ENCODE assay signal across 12 cellular contexts in the genomic region with DNA sequence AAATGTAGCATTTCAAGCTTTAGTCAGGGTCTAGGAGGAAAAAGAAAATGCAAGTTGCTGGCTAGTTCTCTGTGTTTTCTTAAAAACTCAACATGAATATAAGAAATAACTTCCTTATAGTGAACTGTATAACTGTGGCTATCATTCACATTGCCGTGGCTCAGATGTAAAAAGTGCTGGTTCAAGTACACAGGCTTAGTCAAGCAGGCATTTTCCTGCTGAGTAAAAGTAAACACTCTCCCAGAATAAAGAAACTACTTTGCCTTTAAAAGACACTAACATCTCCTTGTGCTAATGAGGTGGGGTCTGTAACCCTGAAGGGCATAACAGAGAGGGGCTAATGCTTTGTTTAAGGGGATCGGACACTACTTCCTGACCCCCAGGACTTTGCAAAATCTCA. TPM values are rescaled to one million over a fixed set of nuclear protein-coding genes. Genes with fewer than 3 reads are reported as not detected.
DNase-seq lines count a peak whose midpoint lies in the region; ATAC-seq, FAIRE-seq and TF ChIP-seq lines count a peak whose summit lies in the region.
"Had no signal": no experiment of that assay in that cellular context is flagged by ENCODE, and none has a peak within 500 bp of the region (broad histone marks: within the 10 kb centered on the region; RNA-seq: fewer than 3 reads in every experiment).

No MANE protein-coding gene starts in this region.

- peaks cover 68% of the 10 kb centered on the region for H3K79me2 ChIP-seq in Karpas-422 (ENCODE audit: low read length)

- TF ChIP-seq CTCF in CD4-positive, alpha-beta T cell (IDR thresholded peaks at IDR 0.05): no peak
- TF ChIP-seq CTCF in bronchial epithelial cell (IDR thresholded peaks at IDR 0.05; ENCODE audit: insufficient read depth, low read length, severe bottlenecking) (no peak), natural killer cell (IDR thresholded peaks at IDR 0.05) (no peak)

- CTCF ChIA-PET in CD4-positive, alpha-beta T cell (lab: Charles Lee): interaction anchor here (0.8 kb wide), 1 partner anchor 20 kb away, joined by 3 read pairs; no protein-coding TSS in a partner anchor

- H3K9me3 Mint-ChIP-seq in CD4-positive, alpha-beta T cell: no peaks in the 10 kb centered on the region
- no peaks in the 10 kb centered on the region for H3K9me3 Mint-ChIP-seq in natural killer cell

- H3K36me3 Mint-ChIP-seq in CD4-positive, alpha-beta T cell (ENCODE audit: low read depth): peaks cover 90% of the 10 kb centered on the region
- H3K36me3 Mint-ChIP-seq in natural killer cell: peaks cover 28% of the 10 kb centered on the region

- H3K4me3 ChIP-seq in Karpas-422 (ENCODE audit: low read length) (no peak overlapping the region), bronchial epithelial cell (ENCODE audit: low read depth, low read length) (peak overlapping the region; percentile 25)

- H3K4me1 Mint-ChIP-seq in CD4-positive, alpha-beta T cell (ENCODE audit: low read depth): peaks cover 77% of the 10 kb centered on the region
- H3K4me1 Mint-ChIP-seq in natural killer cell: peaks cover 64 to 70% of the 10 kb centered on the region in 2 donors

- H3K27ac ChIP-seq in CD4-positive, alpha-beta T cell (ENCODE audit: low read depth, low read length): no peak overlapping the region
- no peak overlapping the region for H3K27ac ChIP-seq in Karpas-422 (ENCODE audit: low read length)

- no peak overlapping the region for H2AFZ ChIP-seq in Karpas-422 (ENCODE audit: low read length)

- H3K4me1 ChIP-seq in Karpas-422 (ENCODE audit: low read length): peaks cover 45% of the 10 kb centered on the region

- no peaks in the 10 kb centered on the region for H3K9me3 ChIP-seq in CD4-positive, alpha-beta T cell (ENCODE audit: control insufficient read depth, low read length)
- no peaks in the 10 kb centered on the region for H3K9me3 ChIP-seq in Karpas-422 (ENCODE audit: low read length)

- H3K9me2 ChIP-seq in Karpas-422 (replicated peaks; ENCODE audit: insufficient read depth, low read length): no peaks in the 10 kb centered on the region

- intact Hi-C loops in CD4-positive, alpha-beta T cell (cut with DNase I, micrococcal nuclease): no loop called here
- intact Hi-C loops in natural killer cell (cut with micrococcal nuclease): no loop called here

- no peak for ATAC-seq in CD4-positive, alpha-beta T cell (ENCODE audit: poor library complexity)
- ATAC-seq in natural killer cell (no peak), HG03521 (IDR thresholded peaks at IDR 0.05; ENCODE audit: unreplicated experiment) (no peak), HG03097 (IDR thresholded peaks at IDR 0.05; ENCODE audit: low FRiP score, unreplicated experiment) (no peak), HG03175 (IDR thresholded peaks at IDR 0.05; ENCODE audit: unreplicated experiment) (no peak)

- DNase-seq in CD4-positive, alpha-beta T cell: no peak
- DNase-seq in Karpas-422: no peak
- DNase-seq in bronchial epithelial cell (ENCODE audit: low read depth): peak; percentile 50
- DNase-seq in natural killer cell: no peak
- no peak for DNase-seq in NCI-H2196 (lab: John Stamatoyannopoulos, UW; ENCODE audit: unreplicated experiment)
- DNase-seq: NCI-H146; stimulated activated CD4-positive, alpha-beta T cell treated with anti-CD3 and anti-CD28 coated beads, Interleukin-15, amount 100 ng/mL, for 24 hours; trophoblast cell had no signal

- H3K36me3 ChIP-seq in Karpas-422 (ENCODE audit: insufficient read depth, low read length): peaks cover 72% of the 10 kb centered on the region
- H3K36me3 ChIP-seq in bronchial epithelial cell (ENCODE audit: control insufficient read depth, insufficient read depth, low read length): peaks cover 12% of the 10 kb centered on the region

- H3K4me2 ChIP-seq in Karpas-422 (ENCODE audit: low read depth, low read length, poor library complexity, severe bottlenecking): peak overlapping the region; percentile 35

- peak overlapping the region; percentile 7 for H3K4me3 Mint-ChIP-seq in CD4-positive, alpha-beta T cell
- H3K4me3 Mint-ChIP-seq in natural killer cell: peak overlapping the region; percentile 40

- 0 out of 2 replicates have a peak overlapping the region, but pooled peaks have one; percentile 22 for H3K9ac ChIP-seq in Karpas-422 (ENCODE audit: low read length)

- H3K27ac Mint-ChIP-seq in CD4-positive, alpha-beta T cell: peak overlapping the region; percentile 87
- H3K27ac Mint-ChIP-seq in natural killer cell: peak overlapping the region in 1 of 2 donors; percentile 21

- H4K20me1 ChIP-seq in Karpas-422 (ENCODE audit: insufficient read depth, low read depth, low read length): peaks cover 19% of the 10 kb centered on the region; the same call in 1 of the 2 replicates

- H3K27me3 Mint-ChIP-seq in CD4-positive, alpha-beta T cell: no peaks in the 10 kb centered on the region
- no peaks in the 10 kb centered on the region for H3K27me3 Mint-ChIP-seq in natural killer cell (ENCODE audit: low read depth in 2 of 2)

- H3K27me3 ChIP-seq in CD4-positive, alpha-beta T cell (ENCODE audit: control insufficient read depth, insufficient read depth, low read length): no peaks in the 10 kb centered on the region
- H3K27me3 ChIP-seq in Karpas-422 (ENCODE audit: low read length) (no peaks in the 10 kb centered on the region), bronchial epithelial cell (ENCODE audit: control insufficient read depth, insufficient read depth, low read length) (no peaks in the 10 kb centered on the region)

- FAIRE-seq in bronchial epithelial cell (lab: Jason Lieb, UNC): no peak

- POLR2A ChIA-PET in CD4-positive, alpha-beta T cell (lab: Charles Lee): interaction anchor here (0.7 to 0.8 kb wide), 3 partner anchors 12 to 139 kb away, joined by 3 to 4 read pairs (median 3); no protein-coding TSS in a partner anchor

RNA-seq across cellular contexts. Expression of a gene that starts 3.3 kb away (rescaled TPM):
- total RNA-seq in CD4-positive, alpha-beta T cell: 10 to 100 TPM; 51.1 to 53.1 TPM
- total RNA-seq in Karpas-422 (2014; rRNA removed; shearing (Covaris generic); ENCODE audit: low replicate concordance): 47.0 and 78.9 TPM in 2 replicates
- total RNA-seq in bronchial epithelial cell (17.1 and 25.3 TPM in 2 replicates), natural killer cell (10 to 100 TPM; 45.9 to 58.0 (median 50.8) TPM)

RNA-seq across cellular contexts. Expression of a gene that starts 9.6 kb away (rescaled TPM):
- under 1 TPM; 0.11 to 0.17 TPM for total RNA-seq in CD4-positive, alpha-beta T cell
- not detected in 2 replicates for total RNA-seq in Karpas-422 (2014; rRNA removed; shearing (Covaris generic); ENCODE audit: low replicate concordance)
- not detected in 2 replicates for total RNA-seq in bronchial epithelial cell
- total RNA-seq in natural killer cell: 10 to 100 TPM in 2 of 3 donors, 1 to 10 TPM in 1; 4.3 to 46.9 (median 18.8) TPM
- total RNA-seq: T-helper 2 cell treated with Interferon-gamma antibody and Interleukin-4, amounts not matched to agents 100 ng/mL and 5 ng/mL, for 36 hours had no signal

RNA-seq across cellular contexts. Expression of a gene that starts 13.8 kb away (rescaled TPM):
- total RNA-seq in CD4-positive, alpha-beta T cell: 10 to 100 TPM; 55.8 to 59.1 TPM
- 104 and 271 TPM in 2 replicates for total RNA-seq in Karpas-422 (2014; rRNA removed; shearing (Covaris generic); ENCODE audit: low replicate concordance)
- total RNA-seq in bronchial epithelial cell (160 and 202 TPM in 2 replicates), natural killer cell (10 to 100 TPM; 49.3 to 51.6 (median 51.4) TPM)

RNA-seq across cellular contexts. Expression of a gene that starts 21.8 kb away (rescaled TPM):
- total RNA-seq in CD4-positive, alpha-beta T cell: 10 to 100 TPM; 14.7 to 17.7 TPM
- 111 and 215 TPM in 2 replicates for total RNA-seq in Karpas-422 (2014; rRNA removed; shearing (Covaris generic); ENCODE audit: low replicate concordance)
- total RNA-seq in bronchial epithelial cell: 73.7 and 87.8 TPM in 2 replicates
- total RNA-seq in natural killer cell: 10 to 100 TPM; 30.5 to 52.5 (median 42.3) TPM

RNA-seq across cellular contexts. Expression of a gene that starts 47.8 kb away (rescaled TPM):
- 10 to 100 TPM; 95.7 to 97.0 TPM for total RNA-seq in CD4-positive, alpha-beta T cell
- total RNA-seq in Karpas-422 (2014; rRNA removed; shearing (Covaris generic); ENCODE audit: low replicate concordance): 51.3 and 57.5 TPM in 2 replicates
- total RNA-seq in bronchial epithelial cell (27.4 and 32.3 TPM in 2 replicates), natural killer cell (100 to 1,000 TPM in 1 of 3 donors, 10 to 100 TPM in 2; 75.7 to 105 (median 92.6) TPM)
